In genomic region chr19:5985098-5985783, GRCh38 we compare ENCODE assay signal across 14 cellular contexts. TPM values are rescaled to one million over a fixed set of nuclear protein-coding genes. Genes with fewer than 3 reads are reported as not detected.
DNase-seq lines count a peak whose midpoint lies in the region; ATAC-seq, FAIRE-seq and TF ChIP-seq lines count a peak whose summit lies in the region.
"Had no signal": no experiment of that assay in that cellular context is flagged by ENCODE, and none has a peak within 500 bp of the region (broad histone marks: within the 10 kb centered on the region; RNA-seq: fewer than 3 reads in every experiment).

No MANE protein-coding gene starts in this region.

- DNase-seq in AG08395 (ENCODE audit: low spot score) (peak; percentile 46), HTR-8/SVneo (ENCODE audit: insufficient read length, low spot score) (peak; percentile 27), K562 (ENCODE audit: extremely low read depth in 1 of 4, low spot score in 3 of 4) (peak in 3 of 4 experiments; percentile 35 to 75 (median 58)), kidney glomerular epithelial cell (lab: John Stamatoyannopoulos, UW) (peak; percentile 96), UCSD-AML1 (lab: John Stamatoyannopoulos, UW; ENCODE audit: unreplicated experiment) (no peak), MM.1S (no peak)
- DNase-seq in effector CD4-positive, alpha-beta T cell, result no peak
- DNase-seq in CD4-positive, alpha-beta memory T cell, result no peak
- DNase-seq: activated CD4-positive, alpha-beta memory T cell treated with anti-CD3 and anti-CD28 coated beads for 36 hours; endodermal cell; stimulated activated naive CD8-positive, alpha-beta T cell treated with anti-CD3 and anti-CD28 coated beads, Interleukin-15, amount 100 ng/mL, for 72 hours had no signal

- H3K27ac ChIP-seq in K562 (ENCODE audit: extremely low read depth, low read depth, low read length) (peak overlapping the region; percentile 87), MM.1S (ENCODE audit: low read length) (no peak overlapping the region)
- H3K27ac ChIP-seq in CD4-positive, alpha-beta memory T cell (ENCODE audit: low read depth, low read length), result no peak overlapping the region
- H3K27ac ChIP-seq: neural progenitor cell had no signal

- no peaks in the 10 kb centered on the region for H3F3A ChIP-seq in MM.1S (ENCODE audit: insufficient read depth, low read length)

- peak overlapping the region in 1 of 7 donors; percentile 39 for H3K27ac Mint-ChIP-seq in CD4-positive, alpha-beta memory T cell
- H3K27ac Mint-ChIP-seq: activated CD4-positive, alpha-beta memory T cell treated with anti-CD3 and anti-CD28 coated beads for 36 hours; activated naive CD4-positive, alpha-beta T cell treated with anti-CD3 and anti-CD28 coated beads, Interleukin-2, amount 50 U/mL, for 24 hours; endodermal cell; neural progenitor cell; stimulated activated naive CD8-positive, alpha-beta T cell treated with anti-CD3 and anti-CD28 coated beads, Interleukin-15, amount 100 ng/mL, for 72 hours had no signal

- in situ Hi-C loops in K562 (cut with MboI), result no loop called here

- BruUV-seq in K562 (replicated peaks; lab: Mats Ljungman, UMichigan), result no TSS peak

- H3K9me3 Mint-ChIP-seq in CD4-positive, alpha-beta memory T cell, result peaks cover 0 to 3% (median 0%) of the 10 kb centered on the region in 8 donors
- H3K9me3 Mint-ChIP-seq: activated CD4-positive, alpha-beta memory T cell treated with anti-CD3 and anti-CD28 coated beads for 36 hours; activated naive CD4-positive, alpha-beta T cell treated with anti-CD3 and anti-CD28 coated beads, Interleukin-2, amount 50 U/mL, for 24 hours; endodermal cell; neural progenitor cell; stimulated activated naive CD8-positive, alpha-beta T cell treated with anti-CD3 and anti-CD28 coated beads, Interleukin-15, amount 100 ng/mL, for 72 hours had no signal

- no peaks in the 10 kb centered on the region for H3K9me3 ChIP-seq in K562 (replicated peaks; ENCODE audit: control insufficient read depth, insufficient read depth, low read depth, low read length)
- no peaks in the 10 kb centered on the region for H3K9me3 ChIP-seq in CD4-positive, alpha-beta memory T cell (ENCODE audit: control insufficient read depth in 1 of 2, low read length in 2 of 2)
- H3K9me3 ChIP-seq in MM.1S (replicated peaks; ENCODE audit: insufficient read depth, low read length), result no peaks in the 10 kb centered on the region

- no peak for TF ChIP-seq CTCF in K562 (IDR thresholded peaks at IDR 0.05 in 2 of 3, conservative IDR thresholded peaks at IDR 0.05 in 1 of 3; ENCODE audit: insufficient read depth in 2 of 3, low read depth in 1 of 3, low read length in 3 of 3)
- TF ChIP-seq CTCF in MM.1S (IDR thresholded peaks at IDR 0.05; ENCODE audit: low read length), result no peak

- H3K9ac ChIP-seq in K562 (ENCODE audit: insufficient read depth in 1 of 2, low read depth in 2 of 2, low read length in 2 of 2), result peak overlapping the region; percentile 3 to 52; a peak in 3 of 4 replicates
- H3K9ac ChIP-seq in MM.1S (ENCODE audit: low read length), result no peak overlapping the region
- H3K9ac ChIP-seq: neural progenitor cell had no signal

- intact Hi-C loops in K562 (cut with micrococcal nuclease), result loop anchor here (10.0 kb wide), 1 partner anchor 180 kb away; the partner anchor contains the start of gene NRTN
- intact Hi-C loops in CD4-positive, alpha-beta memory T cell (cut with micrococcal nuclease), result no loop called here

- H3K9me2 ChIP-seq in MM.1S (replicated peaks; ENCODE audit: insufficient read depth, low read length), result no peaks in the 10 kb centered on the region

- peaks cover 5% of the 10 kb centered on the region for H3K79me2 ChIP-seq in K562 (ENCODE audit: control insufficient read depth, insufficient read depth, low read length)
- peaks cover 2% of the 10 kb centered on the region; the same call in 1 of the 2 replicates for H3K79me2 ChIP-seq in MM.1S (ENCODE audit: low read length)

- peaks cover 41 to 44% of the 10 kb centered on the region in 2 experiments for H3K4me1 ChIP-seq in K562 (replicated peaks in 1 of 2; ENCODE audit: control insufficient read depth in 2 of 2, insufficient read depth in 2 of 2, low read length in 2 of 2)
- H3K4me1 ChIP-seq in CD4-positive, alpha-beta memory T cell (ENCODE audit: insufficient read depth, low read length), result peaks cover 28% of the 10 kb centered on the region
- H3K4me1 ChIP-seq in MM.1S (ENCODE audit: low read length), result peaks cover 7% of the 10 kb centered on the region
- H3K4me1 ChIP-seq: neural progenitor cell had no signal

- TF ChIP-seq RAD21 in K562 (CRISPR knock-in tag; conservative IDR thresholded peaks at IDR 0.05 in 1 of 2, IDR thresholded peaks at IDR 0.05 in 1 of 2), result no peak

- H3K4me2 ChIP-seq in K562 (ENCODE audit: insufficient read depth, low read length), result peak overlapping the region; percentile 69
- no peak overlapping the region for H3K4me2 ChIP-seq in MM.1S (ENCODE audit: low read depth, low read length)
- H3K4me2 ChIP-seq: neural progenitor cell had no signal

- no peaks in the 10 kb centered on the region for H3K9me1 ChIP-seq in K562 (ENCODE audit: control insufficient read depth, insufficient read depth, low read length)

- H3K36me3 ChIP-seq in K562 (ENCODE audit: control insufficient read depth, insufficient read depth, low read length) (peaks cover 8% of the 10 kb centered on the region; the same call in 1 of the 3 replicates), MM.1S (replicated peaks; ENCODE audit: insufficient read depth, low read length) (no peaks in the 10 kb centered on the region)
- H3K36me3 ChIP-seq in CD4-positive, alpha-beta memory T cell (ENCODE audit: insufficient read depth, low read length), result no peaks in the 10 kb centered on the region
- H3K36me3 ChIP-seq: neural progenitor cell had no signal

- POLR2A ChIA-PET in K562 (lab: Yijun Ruan, JAX), result interaction anchor here (0.9 to 1.1 kb wide), 4 partner anchors 15 to 387 kb away, joined by 3 to 4 read pairs (median 3); partner anchors contain the start of genes ALKBH7 and DUS3L
- POLR2A ChIA-PET in CD4-positive, alpha-beta memory T cell (lab: Charles Lee; ENCODE audit: partially characterized antibody), result no interaction called here

- peak; percentile 60 for ATAC-seq in K562
- ATAC-seq: stimulated activated naive CD8-positive, alpha-beta T cell treated with anti-CD3 and anti-CD28 coated beads, Interleukin-15, amount 100 ng/mL, for 72 hours had no signal

- no peaks in the 10 kb centered on the region for H3K36me3 Mint-ChIP-seq in CD4-positive, alpha-beta memory T cell
- H3K36me3 Mint-ChIP-seq: activated naive CD4-positive, alpha-beta T cell treated with anti-CD3 and anti-CD28 coated beads, Interleukin-2, amount 50 U/mL, for 24 hours had no signal

- H2AFZ ChIP-seq in K562 (ENCODE audit: low read depth, low read length) (peak overlapping the region; percentile 89), MM.1S (ENCODE audit: low read length) (no peak overlapping the region)
- H2AFZ ChIP-seq: neural progenitor cell had no signal

- no peaks in the 10 kb centered on the region for H3K27me3 ChIP-seq in K562 (ENCODE audit: control insufficient read depth in 2 of 2, insufficient read depth in 2 of 2, low read length in 2 of 2)
- H3K27me3 ChIP-seq in CD4-positive, alpha-beta memory T cell (ENCODE audit: insufficient read depth, low read length), result no peaks in the 10 kb centered on the region
- 0 out of 2 replicates have a peak, but pooled peaks cover 9% of the 10 kb centered on the region for H3K27me3 ChIP-seq in MM.1S (replicated peaks; ENCODE audit: insufficient read depth, low read length)
- H3K27me3 ChIP-seq: neural progenitor cell had no signal

- peak; percentile 68; the same call in 1 of the 2 replicates for TF ChIP-seq EP300 in K562 (IDR thresholded peaks at IDR 0.05; ENCODE audit: low read length)

- CTCF ChIA-PET in K562 (lab: Yijun Ruan, JAX; ENCODE audit: low intra/inter-chr PET ratio), result no interaction called here
- CTCF ChIA-PET in CD4-positive, alpha-beta memory T cell (lab: Charles Lee; ENCODE audit: partially characterized antibody), result interaction anchor here (0.9 to 5.0 kb wide), 9 partner anchors 15 to 181 kb away, joined by 3 to 36 read pairs (median 4); partner anchors contain the start of genes NDUFA11 and VMAC

- WGBS in K562 (ENCODE audit: insufficient coverage, low coverage, missing lambda C conversion rate), result 22% methylated on average over 12 of the region's 12 CpGs

- no peak overlapping the region for H3K4me3 Mint-ChIP-seq in CD4-positive, alpha-beta memory T cell
- H3K4me3 Mint-ChIP-seq: activated CD4-positive, alpha-beta memory T cell treated with anti-CD3 and anti-CD28 coated beads for 36 hours; activated naive CD4-positive, alpha-beta T cell treated with anti-CD3 and anti-CD28 coated beads, Interleukin-2, amount 50 U/mL, for 24 hours; endodermal cell; neural progenitor cell; stimulated activated naive CD8-positive, alpha-beta T cell treated with anti-CD3 and anti-CD28 coated beads, Interleukin-15, amount 100 ng/mL, for 72 hours had no signal

- FAIRE-seq in HTR-8/SVneo (lab: Jason Lieb, UNC) (no peak), K562 (lab: Jason Lieb, UNC) (peak; percentile 69)
- FAIRE-seq: GM19239 had no signal

- H3K4me3 ChIP-seq in K562 (no peak overlapping the region), MM.1S (ENCODE audit: low read length) (no peak overlapping the region)
- H3K4me3 ChIP-seq in CD4-positive, alpha-beta memory T cell (ENCODE audit: low read length in 2 of 2), result no peak overlapping the region
- H3K4me3 ChIP-seq: neural progenitor cell had no signal

- TF ChIP-seq POLR2A in K562 (conservative IDR thresholded peaks at IDR 0.05), result no peak

- H4K20me1 ChIP-seq in K562 (replicated peaks; ENCODE audit: control insufficient read depth, insufficient read depth, low read length), result no peaks in the 10 kb centered on the region
- no peaks in the 10 kb centered on the region for H4K20me1 ChIP-seq in MM.1S (ENCODE audit: insufficient read depth, low read length)

- H3K4me1 Mint-ChIP-seq in CD4-positive, alpha-beta memory T cell, result peaks cover 9 to 29% (median 19%) of the 10 kb centered on the region in 4 donors

- H3K27me3 Mint-ChIP-seq in CD4-positive, alpha-beta memory T cell, result no peaks in the 10 kb centered on the region
- H3K27me3 Mint-ChIP-seq: activated CD4-positive, alpha-beta memory T cell treated with anti-CD3 and anti-CD28 coated beads for 36 hours; activated naive CD4-positive, alpha-beta T cell treated with anti-CD3 and anti-CD28 coated beads, Interleukin-2, amount 50 U/mL, for 24 hours; stimulated activated naive CD8-positive, alpha-beta T cell treated with anti-CD3 and anti-CD28 coated beads, Interleukin-15, amount 100 ng/mL, for 72 hours had no signal

RNA-seq across cellular contexts. Expression of gene RANBP3, which starts 7.3 kb away (rescaled TPM):
- 101 and 160 TPM in 2 replicates for total RNA-seq in K562 (2011; cell fraction: chromatin; rRNA removed; ENCODE audit: low replicate concordance)
- 112 and 117 TPM in 2 replicates for total RNA-seq in K562 (2011; cell fraction: nucleolus; rRNA removed)
- 92.0 and 98.2 TPM in 2 replicates for total RNA-seq in K562 (2011; cell fraction: nucleoplasm; rRNA removed)
- total RNA-seq in K562 (2014; rRNA removed) (63.2 and 82.2 TPM in 2 replicates), K562 (2014; rRNA removed; fragmentation: Illumina TruSeq; extraction: Trizol) (42.0 and 48.5 TPM in 2 replicates), K562 (2015; rRNA removed; fragmentation: Illumina TruSeq; extraction: Trizol) (54.4 and 66.7 TPM in 2 replicates), K562 (2021) (63.1 and 70.3 TPM in 2 replicates)
- polyA plus RNA-seq in K562 (2011; rRNA removed) (46.6 and 57.6 TPM in 2 replicates), K562 (2014; fragmentation: Illumina TruSeq; extraction: Trizol) (68.9 and 81.9 TPM in 2 replicates), K562 (2014; fragmentation: Nextera tagmentation; extraction: Ambion mirVana) (1 to 10 TPM in 1 of 2 experiments, under 1 TPM in 1; 0.90 to 1.8 TPM), K562 (2014; rRNA removed) (84.7 and 95.1 TPM in 2 replicates)
- 70.4 and 122 TPM in 2 replicates for polyA plus RNA-seq in K562 (2011; cell fraction: cytosol; rRNA removed)
- 84.9 and 193 TPM in 2 replicates for polyA plus RNA-seq in K562 (2011; cell fraction: nucleus; rRNA removed)
- polyA plus RNA-seq in K562 (2012), result 65.4 and 79.1 TPM in 2 replicates
- polyA minus RNA-seq in K562 (2011; rRNA and poly(A)+ RNA removed), result 29.0 and 45.3 TPM in 2 replicates
- polyA minus RNA-seq in K562 (2011; cell fraction: cytosol; rRNA and poly(A)+ RNA removed), result 53.6 and 66.7 TPM in 2 replicates
- polyA minus RNA-seq in K562 (2011; cell fraction: nucleus; rRNA and poly(A)+ RNA removed), result 32.7 and 38.9 TPM in 2 replicates
- total RNA-seq in CD4-positive, alpha-beta memory T cell, result 10 to 100 TPM; 84.1 to 94.9 TPM
- 10 to 100 TPM in 1 of 2 donors, 1 to 10 TPM in 1; 3.4 to 11.6 TPM for polyA plus RNA-seq in CD4-positive, alpha-beta memory T cell

Comparison
In these comparisons a context has a peak if more than half of its experiments do, and no peak if none do; other contexts are left out.
1. DNase-seq: peak in AG08395 (single experiment), HTR-8/SVneo (single experiment), K562 (3 of 4) and kidney glomerular epithelial cell (single experiment); none in effector CD4-positive, alpha-beta T cell (single experiment), UCSD-AML1 (single experiment), CD4-positive, alpha-beta memory T cell (0 of 5) and MM.1S (single experiment).